In the genomic region with DNA sequence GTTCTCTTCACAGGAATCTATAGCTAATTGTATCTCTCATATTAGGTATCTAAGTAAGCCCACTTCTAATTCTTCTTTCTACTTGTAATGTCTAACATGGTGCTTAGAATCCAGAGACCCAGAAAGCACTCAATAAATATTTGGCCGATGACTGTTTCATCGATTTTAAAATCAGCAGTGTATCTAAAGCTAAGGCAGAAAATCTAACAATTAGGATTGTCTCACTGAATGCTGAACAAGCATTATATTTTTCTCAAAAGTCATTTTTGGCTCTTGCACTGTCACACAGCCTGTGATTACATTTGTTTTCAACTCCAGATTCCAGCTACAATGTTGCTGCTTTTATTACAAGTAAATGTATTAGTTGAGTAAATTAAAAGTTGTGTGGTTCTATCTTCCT, we compare ENCODE assay signal across 24 cellular contexts.
"Had no signal": no experiment of that assay in that cellular context is flagged by ENCODE, and none has a peak within 500 bp of the region (broad histone marks: within the 10 kb centered on the region; RNA-seq: fewer than 3 reads in every experiment).

No MANE protein-coding gene starts in this region.

- H3K27ac Mint-ChIP-seq: activated CD8-positive, alpha-beta memory T cell treated with anti-CD3 and anti-CD28 coated beads, Interleukin-2, amount 10 ng/mL, durations not matched to agents 7 days and 5 days; activated naive CD4-positive, alpha-beta T cell treated with anti-CD3 and anti-CD28 coated beads for 36 hours; activated naive CD8-positive, alpha-beta T cell; activated T-helper 17 cell treated with anti-CD3 and anti-CD28 coated beads, Interleukin-2, amount 50 U/mL, for 72 hours; T-helper 1 cell treated with Interleukin-12 subunit alpha and Interleukin-12 subunit beta and Interleukin-4 antibody, amounts not matched to agents 30 μg/mL and 1 μg/mL, for 36 hours had no signal

- H3K9ac ChIP-seq: KMS-11 had no signal

- H3K4me2 ChIP-seq: KMS-11 had no signal

- H3K36me3 ChIP-seq: breast epithelium, SJCRH30 had no signal

- H3K9me3 ChIP-seq: breast epithelium, SJCRH30 had no signal

- H3K27ac ChIP-seq: breast epithelium, KMS-11, RWPE1, SJCRH30 had no signal

- H3K27me3 ChIP-seq: breast epithelium, SJCRH30 had no signal

- DNase-seq: activated CD4-positive, alpha-beta T cell treated with anti-CD3 and anti-CD28 coated beads for 4 hours; activated CD4-positive, alpha-beta T cell treated with anti-CD3 and anti-CD28 coated beads, Interleukin-2, amount 50 U/mL, for 48 hours; activated CD8-positive, alpha-beta memory T cell treated with anti-CD3 and anti-CD28 coated beads, Interleukin-2, amount 10 ng/mL, durations not matched to agents 7 days and 5 days; activated gamma-delta T cell; activated naive CD4-positive, alpha-beta T cell treated with anti-CD3 and anti-CD28 coated beads for 36 hours; activated T-cell treated with anti-CD3 and anti-CD28 coated beads, Interleukin-2, amount 50 U/mL, for 4 hours; caudate nucleus; NCI-H1092; NCI-H1417; NCI-H1930; NCI-H2171 treated with DMSO at 0.1 percent for 48 hours; NCI-H345; NCI-H510A; NCI-H526 treated with DMSO at 0.1 percent for 48 hours; NCI-H82; Right ventricle myocardium superior; SJCRH30 had no signal

- H3K36me3 Mint-ChIP-seq: activated CD8-positive, alpha-beta memory T cell treated with anti-CD3 and anti-CD28 coated beads, Interleukin-2, amount 10 ng/mL, durations not matched to agents 7 days and 5 days; activated naive CD8-positive, alpha-beta T cell had no signal

- H3K4me3 Mint-ChIP-seq: activated CD8-positive, alpha-beta memory T cell treated with anti-CD3 and anti-CD28 coated beads, Interleukin-2, amount 10 ng/mL, durations not matched to agents 7 days and 5 days; activated naive CD4-positive, alpha-beta T cell treated with anti-CD3 and anti-CD28 coated beads for 36 hours; activated naive CD8-positive, alpha-beta T cell; activated T-cell treated with anti-CD3 and anti-CD28 coated beads, Interleukin-2, amount 50 U/mL, for 4 hours; activated T-helper 17 cell treated with anti-CD3 and anti-CD28 coated beads, Interleukin-2, amount 50 U/mL, for 72 hours; T-helper 1 cell treated with Interleukin-12 subunit alpha and Interleukin-12 subunit beta and Interleukin-4 antibody, amounts not matched to agents 30 μg/mL and 1 μg/mL, for 36 hours had no signal

- H3K4me1 Mint-ChIP-seq: activated CD8-positive, alpha-beta memory T cell treated with anti-CD3 and anti-CD28 coated beads, Interleukin-2, amount 10 ng/mL, durations not matched to agents 7 days and 5 days; activated T-helper 17 cell treated with anti-CD3 and anti-CD28 coated beads, Interleukin-2, amount 50 U/mL, for 72 hours had no signal

- H3K9me3 Mint-ChIP-seq: activated naive CD4-positive, alpha-beta T cell treated with anti-CD3 and anti-CD28 coated beads for 36 hours; activated T-cell treated with anti-CD3 and anti-CD28 coated beads, Interleukin-2, amount 50 U/mL, for 4 hours; activated T-helper 17 cell treated with anti-CD3 and anti-CD28 coated beads, Interleukin-2, amount 50 U/mL, for 72 hours; T-helper 1 cell treated with Interleukin-12 subunit alpha and Interleukin-12 subunit beta and Interleukin-4 antibody, amounts not matched to agents 30 μg/mL and 1 μg/mL, for 36 hours had no signal

- H3K27me3 Mint-ChIP-seq: activated CD8-positive, alpha-beta memory T cell treated with anti-CD3 and anti-CD28 coated beads, Interleukin-2, amount 10 ng/mL, durations not matched to agents 7 days and 5 days; activated T-helper 17 cell treated with anti-CD3 and anti-CD28 coated beads, Interleukin-2, amount 50 U/mL, for 72 hours had no signal

- ATAC-seq: activated CD4-positive, CD25-positive, alpha-beta regulatory T cell treated with anti-CD3 and anti-CD28 coated beads, Interleukin-2, amount 50 U/mL, for 24 hours; activated CD8-positive, alpha-beta memory T cell treated with anti-CD3 and anti-CD28 coated beads, Interleukin-2, amount 10 ng/mL, durations not matched to agents 7 days and 5 days; activated T-cell treated with anti-CD3 and anti-CD28 coated beads, Interleukin-2, amount 50 U/mL, for 4 hours; activated T-helper 17 cell treated with anti-CD3 and anti-CD28 coated beads, Interleukin-2, amount 50 U/mL, for 72 hours had no signal

- H3K4me3 ChIP-seq: breast epithelium, SJCRH30 had no signal
